22 cellular contexts compared by ENCODE assay signal in genomic region chr2:54009549-54009948, GRCh38. TPM values are rescaled to one million over a fixed set of nuclear protein-coding genes. Genes with fewer than 3 reads are reported as not detected.
DNase-seq lines count a peak whose midpoint lies in the region; ATAC-seq and TF ChIP-seq lines count a peak whose summit lies in the region.
"Had no signal": no experiment of that assay in that cellular context is flagged by ENCODE, and none has a peak within 500 bp of the region (broad histone marks: within the 10 kb centered on the region; RNA-seq: fewer than 3 reads in every experiment).

No MANE protein-coding gene starts in this region.

- no peaks in the 10 kb centered on the region for H3K27me3 Mint-ChIP-seq in CD4-positive, alpha-beta T cell
- no peaks in the 10 kb centered on the region for H3K27me3 Mint-ChIP-seq in chondrocyte (ENCODE audit: low read depth)
- H3K27me3 Mint-ChIP-seq: B cell had no signal

- no peak for ATAC-seq in CD4-positive, alpha-beta T cell (ENCODE audit: poor library complexity)
- ATAC-seq in HG03097 (IDR thresholded peaks at IDR 0.05; ENCODE audit: low FRiP score, unreplicated experiment) = no peak

- peaks cover 48% of the 10 kb centered on the region for H3K4me1 Mint-ChIP-seq in CD4-positive, alpha-beta T cell (ENCODE audit: low read depth)
- H3K4me1 Mint-ChIP-seq in chondrocyte (ENCODE audit: low read depth) = peaks cover 6% of the 10 kb centered on the region

- H3K36me3 Mint-ChIP-seq in CD4-positive, alpha-beta T cell (ENCODE audit: low read depth) = no peaks in the 10 kb centered on the region
- H3K36me3 Mint-ChIP-seq in chondrocyte (ENCODE audit: low read depth) = no peaks in the 10 kb centered on the region
- H3K36me3 Mint-ChIP-seq: CD14-positive monocyte had no signal

- no peak for TF ChIP-seq CTCF in CD4-positive, alpha-beta T cell (IDR thresholded peaks at IDR 0.05)
- no peak for TF ChIP-seq CTCF in chondrocyte (IDR thresholded peaks at IDR 0.05)

- H3K27me3 ChIP-seq in CD4-positive, alpha-beta T cell (ENCODE audit: control insufficient read depth, insufficient read depth, low read length) = no peaks in the 10 kb centered on the region

- H3K4me3 Mint-ChIP-seq in CD4-positive, alpha-beta T cell = no peak overlapping the region
- H3K4me3 Mint-ChIP-seq in chondrocyte (ENCODE audit: unreplicated experiment) = no peak overlapping the region
- H3K4me3 Mint-ChIP-seq: B cell, CD14-positive monocyte had no signal

- intact Hi-C loops in CD4-positive, alpha-beta T cell (cut with DNase I, micrococcal nuclease) = no loop called here

- no peak for DNase-seq in CD4-positive, alpha-beta T cell
- DNase-seq in chondrocyte (ENCODE audit: low spot score) (no peak), medulla oblongata (ENCODE audit: extremely low spot score) (peak; percentile 40), renal cortical epithelial cell (ENCODE audit: low read depth) (peak; percentile 15), OCI-M1 (lab: John Stamatoyannopoulos, UW) (no peak)
- DNase-seq in activated naive CD4-positive, alpha-beta T cell treated with anti-CD3 and anti-CD28 coated beads, Interleukin-2, amount 50 U/mL, for 16 hours = no peak
- DNase-seq: DMS153, DND-41, KBM-7, MV-4-11, NCI-H1105, NCI-H1436 treated with DMSO at 0.1 percent for 48 hours, NCI-H187 treated with DMSO at 0.1 percent for 48 hours, NCI-H2171, NCI-H226, NCI-H510A, NCI-H69, SIG-M5 had no signal

- H3K9me3 Mint-ChIP-seq in CD4-positive, alpha-beta T cell = no peaks in the 10 kb centered on the region
- H3K9me3 Mint-ChIP-seq in chondrocyte (ENCODE audit: low read depth) = no peaks in the 10 kb centered on the region

- no peaks in the 10 kb centered on the region for H3K9me3 ChIP-seq in CD4-positive, alpha-beta T cell (ENCODE audit: control insufficient read depth, low read length)

- H3K27ac ChIP-seq in CD4-positive, alpha-beta T cell (ENCODE audit: low read depth, low read length) = no peak overlapping the region
- H3K27ac ChIP-seq: SK-N-MC had no signal

- POLR2A ChIA-PET in CD4-positive, alpha-beta T cell (lab: Charles Lee) = no interaction called here

- peak overlapping the region; percentile 48 for H3K27ac Mint-ChIP-seq in CD4-positive, alpha-beta T cell
- peak overlapping the region; percentile 65 for H3K27ac Mint-ChIP-seq in chondrocyte (ENCODE audit: unreplicated experiment)
- H3K27ac Mint-ChIP-seq: B cell, CD14-positive monocyte had no signal

- CTCF ChIA-PET in CD4-positive, alpha-beta T cell (lab: Charles Lee) = no interaction called here

RNA-seq across cellular contexts. Expression of gene PSME4, which starts 38.8 kb away (rescaled TPM):
- 10 to 100 TPM; 82.6 to 87.0 TPM for total RNA-seq in CD4-positive, alpha-beta T cell
- total RNA-seq in chondrocyte = 42.0 to 54.1 TPM (median 45.3 TPM) in 3 replicates
- 33.7 and 51.7 TPM in 2 replicates for total RNA-seq in renal cortical epithelial cell

Comparison
In these comparisons a context has a peak if more than half of its experiments do, and no peak if none do; other contexts are left out.
1. DNase-seq: peak in medulla oblongata (single experiment) and renal cortical epithelial cell (single experiment); none in CD4-positive, alpha-beta T cell (0 of 10), chondrocyte (single experiment), activated naive CD4-positive, alpha-beta T cell treated with anti-CD3 and anti-CD28 coated beads, Interleukin-2, amount 50 U/mL, for 16 hours (single experiment) and OCI-M1 (single experiment).